ENCODE assay signal across 12 cellular contexts in the genomic region with DNA sequence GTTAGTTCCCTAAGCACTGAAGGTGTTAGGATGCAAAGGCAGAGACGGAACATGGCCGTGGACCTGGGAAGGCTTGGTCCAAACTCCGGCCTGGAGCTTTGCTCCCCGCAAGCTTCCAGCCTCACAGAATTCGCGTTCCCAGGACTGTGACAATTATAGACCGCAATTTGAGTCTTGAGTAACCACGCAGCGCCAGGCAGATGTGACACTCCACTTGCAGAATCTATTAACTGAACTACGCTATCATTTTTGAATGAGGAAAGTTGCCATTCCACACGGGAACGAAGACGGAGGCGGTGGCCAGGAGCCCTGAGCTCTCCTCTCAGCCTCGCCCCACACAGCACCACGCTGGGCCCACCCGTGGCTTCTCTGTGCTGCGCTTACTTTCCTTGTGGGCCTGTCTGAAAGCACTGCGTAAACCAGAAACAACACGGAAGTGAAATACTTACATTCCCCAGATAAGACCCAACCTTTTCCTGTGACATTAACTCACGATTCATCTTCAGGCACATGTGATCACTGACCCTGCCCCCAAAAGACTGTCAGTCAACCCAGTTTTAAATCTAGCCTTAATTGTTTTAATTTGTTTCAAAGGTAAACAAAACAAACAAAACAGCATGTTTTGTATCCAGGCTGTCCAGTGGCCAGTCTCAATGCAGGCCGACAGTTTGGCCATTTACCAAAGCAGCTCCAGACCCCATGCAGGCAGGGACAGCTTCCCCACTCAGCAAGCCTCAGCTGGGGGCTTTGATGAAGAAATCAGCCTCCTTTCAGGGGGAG. TPM values are rescaled to one million over a fixed set of nuclear protein-coding genes. Genes with fewer than 3 reads are reported as not detected.
DNase-seq lines count a peak whose midpoint lies in the region; ATAC-seq and TF ChIP-seq lines count a peak whose summit lies in the region.
"Had no signal": no experiment of that assay in that cellular context is flagged by ENCODE, and none has a peak within 500 bp of the region (broad histone marks: within the 10 kb centered on the region; RNA-seq: fewer than 3 reads in every experiment).

No MANE protein-coding gene starts in this region.

- H3K4me3 ChIP-seq in fibroblast of lung (replicated peaks in 1 of 4; ENCODE audit: control extremely low read depth in 1 of 4, insufficient read depth in 1 of 4, low read depth in 3 of 4, low read length in 4 of 4) (no peak overlapping the region), stomach (no peak overlapping the region)
- H3K4me3 ChIP-seq: psoas muscle, testis had no signal

- peaks cover 8% of the 10 kb centered on the region for H3K4me1 ChIP-seq in fibroblast of lung (ENCODE audit: control insufficient read depth, extremely low read depth, insufficient read depth, low read length)
- H3K4me1 ChIP-seq in stomach, result no peaks in the 10 kb centered on the region
- H3K4me1 ChIP-seq: psoas muscle, testis had no signal

- intact Hi-C loops in stomach (cut with DNase I; ENCODE audit: low total_unique reads), result no loop called here

- H3K9me3 ChIP-seq in fibroblast of lung (ENCODE audit: control insufficient read depth, insufficient read depth, low read depth, low read length) (no peaks in the 10 kb centered on the region), stomach (no peaks in the 10 kb centered on the region)
- H3K9me3 ChIP-seq: psoas muscle, testis had no signal

- WGBS in stomach, 5 donors, result 69 to 81% (median 77%) methylated on average over 22 of the region's 22 CpGs

- no peaks in the 10 kb centered on the region for H4K20me1 ChIP-seq in fibroblast of lung (ENCODE audit: control insufficient read depth, extremely low read depth, insufficient read depth, low read length)

- H3K27ac ChIP-seq in fibroblast of lung (ENCODE audit: insufficient read depth, low read length) (no peak overlapping the region), stomach (no peak overlapping the region)
- H3K27ac ChIP-seq: psoas muscle, testis had no signal

- no peak for ATAC-seq in HG03469 (IDR thresholded peaks at IDR 0.05; ENCODE audit: unreplicated experiment)
- ATAC-seq in GM18868 (IDR thresholded peaks at IDR 0.05; ENCODE audit: unreplicated experiment), result no peak
- ATAC-seq: psoas muscle had no signal

- H3K79me2 ChIP-seq in fibroblast of lung (ENCODE audit: control insufficient read depth, insufficient read depth, low read length), result no peaks in the 10 kb centered on the region

- H3K27me3 ChIP-seq in fibroblast of lung (ENCODE audit: control insufficient read depth, insufficient read depth, low read length) (no peaks in the 10 kb centered on the region), stomach (peaks cover 0 to 33% (median 0%) of the 10 kb centered on the region in 3 donors)
- H3K27me3 ChIP-seq: testis had no signal

- no peak overlapping the region for H2AFZ ChIP-seq in fibroblast of lung (ENCODE audit: low read length)

- no peak for TF ChIP-seq POLR2A in stomach (IDR thresholded peaks at IDR 0.05)

- H3K4me2 ChIP-seq in fibroblast of lung (ENCODE audit: extremely low read depth, insufficient read depth, low read length), result no peak overlapping the region

- peak; percentile 42 for DNase-seq in ELF-1 (ENCODE audit: low read depth, low spot score)
- DNase-seq in RPMI7951 (ENCODE audit: low read depth), result peak; percentile 57
- peak; percentile 25 to 81 for DNase-seq in fibroblast of lung (ENCODE audit: low read depth in 2 of 2)
- peak; percentile 35 for DNase-seq in retina
- no peak for DNase-seq in stomach
- DNase-seq in GM19238 (ENCODE audit: insufficient read length, low spot score), result no peak
- DNase-seq: activated naive CD4-positive, alpha-beta T cell treated with anti-CD3 and anti-CD28 coated beads for 36 hours; NCI-H187; psoas muscle; testis had no signal

- no peaks in the 10 kb centered on the region for H3K36me3 ChIP-seq in fibroblast of lung (ENCODE audit: control insufficient read depth, insufficient read depth, low read length)
- no peaks in the 10 kb centered on the region for H3K36me3 ChIP-seq in stomach

- no peak for TF ChIP-seq EP300 in stomach (IDR thresholded peaks at IDR 0.05)

- TF ChIP-seq CTCF in fibroblast of lung (conservative IDR thresholded peaks at IDR 0.05 in 1 of 2, IDR thresholded peaks at IDR 0.05 in 1 of 2; ENCODE audit: low read depth in 1 of 2, low read length in 2 of 2) (no peak), stomach (IDR thresholded peaks at IDR 0.05) (no peak)

- no peak overlapping the region for H3K9ac ChIP-seq in fibroblast of lung (ENCODE audit: insufficient read depth, low read length)

RNA-seq across cellular contexts. Expression of a gene that starts 16.1 kb away (rescaled TPM):
- total RNA-seq in RPMI7951 (2014; rRNA removed; shearing (Covaris generic)), result 138 and 179 TPM in 2 replicates
- total RNA-seq in fibroblast of lung (63.7 and 72.8 TPM in 2 replicates), stomach (100 to 1,000 TPM in 2 of 5 donors, 10 to 100 TPM in 3; 17.5 to 205 (median 48.2) TPM)
- polyA plus RNA-seq in fibroblast of lung (83.9 and 109 TPM in 2 replicates), stomach (10 to 100 TPM in 2 of 3 donors, 1 to 10 TPM in 1; 7.3 to 17.4 (median 17.3) TPM)
- polyA plus RNA-seq in fibroblast of lung (2012), result 164 and 250 TPM in 2 replicates
- 171 and 250 TPM in 2 replicates for polyA minus RNA-seq in fibroblast of lung (ENCODE audit: low replicate concordance)

Comparison
In these comparisons a context has a peak if more than half of its experiments do, and no peak if none do; other contexts are left out.
1. DNase-seq: peak in ELF-1 (single experiment), RPMI7951 (single experiment), fibroblast of lung (2 of 2) and retina (single experiment); none in stomach (single experiment) and GM19238 (single experiment).